1 cellular context compared by ENCODE assay signal in the genomic region with DNA sequence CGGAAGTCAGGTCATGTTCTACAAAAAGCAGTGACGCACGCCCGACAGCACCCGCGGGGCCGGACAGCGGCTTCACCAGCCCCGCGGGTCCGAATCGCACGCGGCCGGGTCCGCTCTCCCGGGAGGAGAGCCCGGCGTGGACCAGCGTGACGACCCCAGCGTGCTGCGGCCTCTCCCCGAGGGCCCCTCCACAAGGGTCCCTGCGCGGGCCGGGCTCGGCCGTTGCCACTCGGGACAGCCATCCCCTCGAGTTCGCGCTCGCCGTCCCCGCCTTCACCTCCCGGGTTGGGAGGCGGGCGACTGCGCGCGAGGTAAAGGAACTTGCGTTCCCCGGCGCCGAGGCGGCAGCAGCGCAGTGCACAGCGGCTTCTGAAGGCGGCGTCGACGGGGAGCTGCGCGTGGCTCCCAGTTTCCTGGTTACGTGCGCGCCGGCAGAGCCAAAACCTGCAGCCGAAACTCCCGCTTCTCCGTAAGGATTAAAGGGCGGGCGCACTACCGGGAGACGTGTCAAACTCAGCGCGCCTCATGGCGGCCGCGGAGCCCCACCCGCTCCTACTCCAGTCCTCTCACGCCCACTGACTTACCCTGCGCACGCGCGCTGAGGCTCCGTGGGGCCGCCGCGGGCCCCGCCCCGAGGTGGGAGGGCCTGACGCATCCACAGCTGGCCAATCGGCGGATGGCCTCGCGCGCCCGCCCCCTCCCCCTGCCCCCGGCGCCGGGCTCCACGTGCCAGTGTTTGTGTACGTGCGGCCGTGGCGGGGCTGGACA.
A peak's percentile ranks its signal among the peaks of the same experiment; 100 is the strongest.
TF ChIP-seq lines count a peak whose summit lies in the region.

No MANE protein-coding gene starts in this region.

TF ChIP-seq in HepG2, 621 proteins besides CTCF, POLR2A, EP300 and RAD21 (continued from another document and continues in another):
- TF ChIP-seq GABPA (IDR thresholded peaks at IDR 0.05; ENCODE audit: low read depth, low read length), result peak; percentile 5; the same call in 1 of the 2 replicates
- no peak; the same call in none of the 2 replicates for TF ChIP-seq GABPA (CRISPR knock-in tag; IDR thresholded peaks at IDR 0.05; ENCODE audit: low read depth)
- TF ChIP-seq NFYB (CRISPR knock-in tag; IDR thresholded peaks at IDR 0.05), result peak; percentile 71
- TF ChIP-seq ZNF674 (CRISPR knock-in tag; IDR thresholded peaks at IDR 0.05; ENCODE audit: low read depth), result peak; percentile 87; the same call in 1 of the 2 replicates
- TF ChIP-seq FOXO1 (CRISPR knock-in tag; IDR thresholded peaks at IDR 0.05), result no peak; the same call in 1 of the 2 replicates
- TF ChIP-seq, protein P1, sequence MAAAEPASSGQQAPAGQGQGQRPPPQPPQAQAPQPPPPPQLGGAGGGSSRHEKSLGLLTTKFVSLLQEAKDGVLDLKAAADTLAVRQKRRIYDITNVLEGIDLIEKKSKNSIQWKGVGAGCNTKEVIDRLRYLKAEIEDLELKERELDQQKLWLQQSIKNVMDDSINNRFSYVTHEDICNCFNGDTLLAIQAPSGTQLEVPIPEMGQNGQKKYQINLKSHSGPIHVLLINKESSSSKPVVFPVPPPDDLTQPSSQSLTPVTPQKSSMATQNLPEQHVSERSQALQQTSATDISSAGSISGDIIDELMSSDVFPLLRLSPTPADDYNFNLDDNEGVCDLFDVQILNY (CRISPR knock-in tag; conservative IDR thresholded peaks at IDR 0.05), result peak; percentile 86
- peak; percentile 85; the same call in 1 of the 2 replicates for TF ChIP-seq ZNF782 (CRISPR knock-in tag; IDR thresholded peaks at IDR 0.05; ENCODE audit: borderline replicate concordance)
- TF ChIP-seq, protein P2, sequence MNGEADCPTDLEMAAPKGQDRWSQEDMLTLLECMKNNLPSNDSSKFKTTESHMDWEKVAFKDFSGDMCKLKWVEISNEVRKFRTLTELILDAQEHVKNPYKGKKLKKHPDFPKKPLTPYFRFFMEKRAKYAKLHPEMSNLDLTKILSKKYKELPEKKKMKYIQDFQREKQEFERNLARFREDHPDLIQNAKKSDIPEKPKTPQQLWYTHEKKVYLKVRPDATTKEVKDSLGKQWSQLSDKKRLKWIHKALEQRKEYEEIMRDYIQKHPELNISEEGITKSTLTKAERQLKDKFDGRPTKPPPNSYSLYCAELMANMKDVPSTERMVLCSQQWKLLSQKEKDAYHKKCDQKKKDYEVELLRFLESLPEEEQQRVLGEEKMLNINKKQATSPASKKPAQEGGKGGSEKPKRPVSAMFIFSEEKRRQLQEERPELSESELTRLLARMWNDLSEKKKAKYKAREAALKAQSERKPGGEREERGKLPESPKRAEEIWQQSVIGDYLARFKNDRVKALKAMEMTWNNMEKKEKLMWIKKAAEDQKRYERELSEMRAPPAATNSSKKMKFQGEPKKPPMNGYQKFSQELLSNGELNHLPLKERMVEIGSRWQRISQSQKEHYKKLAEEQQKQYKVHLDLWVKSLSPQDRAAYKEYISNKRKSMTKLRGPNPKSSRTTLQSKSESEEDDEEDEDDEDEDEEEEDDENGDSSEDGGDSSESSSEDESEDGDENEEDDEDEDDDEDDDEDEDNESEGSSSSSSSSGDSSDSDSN (CRISPR knock-in tag; IDR thresholded peaks at IDR 0.05), result peak; percentile 77
- TF ChIP-seq, protein P3, sequence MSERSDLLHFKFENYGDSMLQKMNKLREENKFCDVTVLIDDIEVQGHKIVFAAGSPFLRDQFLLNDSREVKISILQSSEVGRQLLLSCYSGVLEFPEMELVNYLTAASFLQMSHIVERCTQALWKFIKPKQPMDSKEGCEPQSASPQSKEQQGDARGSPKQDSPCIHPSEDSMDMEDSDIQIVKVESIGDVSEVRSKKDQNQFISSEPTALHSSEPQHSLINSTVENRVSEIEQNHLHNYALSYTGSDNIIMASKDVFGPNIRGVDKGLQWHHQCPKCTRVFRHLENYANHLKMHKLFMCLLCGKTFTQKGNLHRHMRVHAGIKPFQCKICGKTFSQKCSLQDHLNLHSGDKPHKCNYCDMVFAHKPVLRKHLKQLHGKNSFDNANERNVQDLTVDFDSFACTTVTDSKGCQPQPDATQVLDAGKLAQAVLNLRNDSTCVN (CRISPR knock-in tag; IDR thresholded peaks at IDR 0.05; ENCODE audit: borderline replicate concordance), result peak; percentile 79; the same call in 1 of the 2 replicates
- TF ChIP-seq, protein P4, sequence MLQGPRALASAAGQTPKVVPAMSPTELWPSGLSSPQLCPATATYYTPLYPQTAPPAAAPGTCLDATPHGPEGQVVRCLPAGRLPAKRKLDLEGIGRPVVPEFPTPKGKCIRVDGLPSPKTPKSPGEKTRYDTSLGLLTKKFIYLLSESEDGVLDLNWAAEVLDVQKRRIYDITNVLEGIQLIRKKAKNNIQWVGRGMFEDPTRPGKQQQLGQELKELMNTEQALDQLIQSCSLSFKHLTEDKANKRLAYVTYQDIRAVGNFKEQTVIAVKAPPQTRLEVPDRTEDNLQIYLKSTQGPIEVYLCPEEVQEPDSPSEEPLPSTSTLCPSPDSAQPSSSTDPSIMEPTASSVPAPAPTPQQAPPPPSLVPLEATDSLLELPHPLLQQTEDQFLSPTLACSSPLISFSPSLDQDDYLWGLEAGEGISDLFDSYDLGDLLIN (CRISPR knock-in tag; IDR thresholded peaks at IDR 0.05; ENCODE audit: borderline replicate concordance), result no peak; the same call in 1 of the 2 replicates
- TF ChIP-seq, protein P5, sequence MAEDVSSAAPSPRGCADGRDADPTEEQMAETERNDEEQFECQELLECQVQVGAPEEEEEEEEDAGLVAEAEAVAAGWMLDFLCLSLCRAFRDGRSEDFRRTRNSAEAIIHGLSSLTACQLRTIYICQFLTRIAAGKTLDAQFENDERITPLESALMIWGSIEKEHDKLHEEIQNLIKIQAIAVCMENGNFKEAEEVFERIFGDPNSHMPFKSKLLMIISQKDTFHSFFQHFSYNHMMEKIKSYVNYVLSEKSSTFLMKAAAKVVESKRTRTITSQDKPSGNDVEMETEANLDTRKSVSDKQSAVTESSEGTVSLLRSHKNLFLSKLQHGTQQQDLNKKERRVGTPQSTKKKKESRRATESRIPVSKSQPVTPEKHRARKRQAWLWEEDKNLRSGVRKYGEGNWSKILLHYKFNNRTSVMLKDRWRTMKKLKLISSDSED (CRISPR knock-in tag; IDR thresholded peaks at IDR 0.05), result peak; percentile 98
- peak; percentile 81 for TF ChIP-seq CHCHD3 (CRISPR knock-in tag; IDR thresholded peaks at IDR 0.05)
- peak; percentile 76; the same call in 1 of the 2 replicates for TF ChIP-seq ZNF263 (CRISPR knock-in tag; IDR thresholded peaks at IDR 0.05)
- no peak for TF ChIP-seq TAF15 (IDR thresholded peaks at IDR 0.05; ENCODE audit: low read depth, low read length, poor library complexity, severe bottlenecking)
- peak; percentile 86 for TF ChIP-seq ZNF589 (CRISPR knock-in tag; conservative IDR thresholded peaks at IDR 0.05)
- TF ChIP-seq IRX3 (CRISPR knock-in tag; IDR thresholded peaks at IDR 0.05; ENCODE audit: borderline replicate concordance, low read depth), result peak; percentile 95
- peak; percentile 97 for TF ChIP-seq ZNF563 (CRISPR knock-in tag; IDR thresholded peaks at IDR 0.05)
- no peak for TF ChIP-seq DNMT3B (CRISPR knock-in tag; conservative IDR thresholded peaks at IDR 0.05)
- TF ChIP-seq, protein P6, sequence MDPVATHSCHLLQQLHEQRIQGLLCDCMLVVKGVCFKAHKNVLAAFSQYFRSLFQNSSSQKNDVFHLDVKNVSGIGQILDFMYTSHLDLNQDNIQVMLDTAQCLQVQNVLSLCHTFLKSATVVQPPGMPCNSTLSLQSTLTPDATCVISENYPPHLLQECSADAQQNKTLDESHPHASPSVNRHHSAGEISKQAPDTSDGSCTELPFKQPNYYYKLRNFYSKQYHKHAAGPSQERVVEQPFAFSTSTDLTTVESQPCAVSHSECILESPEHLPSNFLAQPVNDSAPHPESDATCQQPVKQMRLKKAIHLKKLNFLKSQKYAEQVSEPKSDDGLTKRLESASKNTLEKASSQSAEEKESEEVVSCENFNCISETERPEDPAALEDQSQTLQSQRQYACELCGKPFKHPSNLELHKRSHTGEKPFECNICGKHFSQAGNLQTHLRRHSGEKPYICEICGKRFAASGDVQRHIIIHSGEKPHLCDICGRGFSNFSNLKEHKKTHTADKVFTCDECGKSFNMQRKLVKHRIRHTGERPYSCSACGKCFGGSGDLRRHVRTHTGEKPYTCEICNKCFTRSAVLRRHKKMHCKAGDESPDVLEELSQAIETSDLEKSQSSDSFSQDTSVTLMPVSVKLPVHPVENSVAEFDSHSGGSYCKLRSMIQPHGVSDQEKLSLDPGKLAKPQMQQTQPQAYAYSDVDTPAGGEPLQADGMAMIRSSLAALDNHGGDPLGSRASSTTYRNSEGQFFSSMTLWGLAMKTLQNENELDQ (CRISPR knock-in tag; IDR thresholded peaks at IDR 0.05; ENCODE audit: borderline replicate concordance), result no peak
- TF ChIP-seq TARDBP (CRISPR knock-in tag; IDR thresholded peaks at IDR 0.05), result peak; percentile 76
- TF ChIP-seq LCORL (IDR thresholded peaks at IDR 0.05), result no peak
- TF ChIP-seq LCORL (CRISPR knock-in tag; IDR thresholded peaks at IDR 0.05), result peak; percentile 94
- TF ChIP-seq SIX1 (CRISPR knock-in tag; IDR thresholded peaks at IDR 0.05; ENCODE audit: borderline replicate concordance), result no peak
- TF ChIP-seq RNF2 (conservative IDR thresholded peaks at IDR 0.05; ENCODE audit: low read depth), result peak; percentile 98
- no peak for TF ChIP-seq ZNF44 (CRISPR knock-in tag; IDR thresholded peaks at IDR 0.05)
- no peak for TF ChIP-seq PCBP2 (optimal IDR thresholded peaks at IDR 0.05; ENCODE audit: low read depth, low read length, poor library complexity, severe bottlenecking)
- TF ChIP-seq PITX1 (CRISPR knock-in tag; IDR thresholded peaks at IDR 0.05), result peak; percentile 98
- peak; percentile 91 for TF ChIP-seq KAT7 (CRISPR knock-in tag; IDR thresholded peaks at IDR 0.05; ENCODE audit: borderline replicate concordance)
- TF ChIP-seq, protein P7, sequence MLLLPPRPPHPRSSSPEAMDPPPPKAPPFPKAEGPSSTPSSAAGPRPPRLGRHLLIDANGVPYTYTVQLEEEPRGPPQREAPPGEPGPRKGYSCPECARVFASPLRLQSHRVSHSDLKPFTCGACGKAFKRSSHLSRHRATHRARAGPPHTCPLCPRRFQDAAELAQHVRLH (CRISPR knock-in tag; IDR thresholded peaks at IDR 0.05; ENCODE audit: borderline replicate concordance, low read depth), result peak; percentile 88; the same call in 1 of the 2 replicates
- no peak for TF ChIP-seq EZH2 (conservative IDR thresholded peaks at IDR 0.05; ENCODE audit: low read depth, low read length)
- no peak; the same call in 1 of the 2 replicates for TF ChIP-seq ZNF550 (CRISPR knock-in tag; IDR thresholded peaks at IDR 0.05; ENCODE audit: borderline replicate concordance)
- TF ChIP-seq, protein P8, sequence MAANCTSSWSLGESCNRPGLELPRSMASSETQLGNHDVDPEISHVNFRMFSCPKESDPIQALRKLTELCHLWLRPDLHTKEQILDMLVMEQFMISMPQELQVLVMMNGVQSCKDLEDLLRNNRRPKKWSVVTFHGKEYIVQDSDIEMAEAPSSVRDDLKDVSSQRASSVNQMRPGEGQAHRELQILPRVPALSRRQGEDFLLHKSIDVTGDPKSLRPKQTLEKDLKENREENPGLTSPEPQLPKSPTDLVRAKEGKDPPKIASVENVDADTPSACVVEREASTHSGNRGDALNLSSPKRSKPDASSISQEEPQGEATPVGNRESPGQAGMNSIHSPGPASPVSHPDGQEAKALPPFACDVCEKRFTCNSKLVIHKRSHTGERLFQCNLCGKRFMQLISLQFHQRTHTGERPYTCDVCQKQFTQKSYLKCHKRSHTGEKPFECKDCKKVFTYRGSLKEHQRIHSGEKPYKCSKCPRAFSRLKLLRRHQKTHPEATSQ (CRISPR knock-in tag; IDR thresholded peaks at IDR 0.05; ENCODE audit: borderline replicate concordance), result peak; percentile 98
- TF ChIP-seq ZNF274 (CRISPR knock-in tag; IDR thresholded peaks at IDR 0.05), result peak; percentile 98
- peak; percentile 77; the same call in 1 of the 2 replicates for TF ChIP-seq SP140L (CRISPR knock-in tag; IDR thresholded peaks at IDR 0.05; ENCODE audit: borderline replicate concordance)
- TF ChIP-seq, protein P9, sequence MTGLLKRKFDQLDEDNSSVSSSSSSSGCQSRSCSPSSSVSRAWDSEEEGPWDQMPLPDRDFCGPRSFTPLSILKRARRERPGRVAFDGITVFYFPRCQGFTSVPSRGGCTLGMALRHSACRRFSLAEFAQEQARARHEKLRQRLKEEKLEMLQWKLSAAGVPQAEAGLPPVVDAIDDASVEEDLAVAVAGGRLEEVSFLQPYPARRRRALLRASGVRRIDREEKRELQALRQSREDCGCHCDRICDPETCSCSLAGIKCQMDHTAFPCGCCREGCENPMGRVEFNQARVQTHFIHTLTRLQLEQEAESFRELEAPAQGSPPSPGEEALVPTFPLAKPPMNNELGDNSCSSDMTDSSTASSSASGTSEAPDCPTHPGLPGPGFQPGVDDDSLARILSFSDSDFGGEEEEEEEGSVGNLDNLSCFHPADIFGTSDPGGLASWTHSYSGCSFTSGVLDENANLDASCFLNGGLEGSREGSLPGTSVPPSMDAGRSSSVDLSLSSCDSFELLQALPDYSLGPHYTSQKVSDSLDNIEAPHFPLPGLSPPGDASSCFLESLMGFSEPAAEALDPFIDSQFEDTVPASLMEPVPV (CRISPR knock-in tag; IDR thresholded peaks at IDR 0.05), result peak; percentile 98
- no peak for TF ChIP-seq GTF3A (CRISPR knock-in tag; conservative IDR thresholded peaks at IDR 0.05)
- TF ChIP-seq ETV5 (CRISPR knock-in tag; IDR thresholded peaks at IDR 0.05; ENCODE audit: borderline replicate concordance), result peak; percentile 70
- 0 out of 2 replicates have a peak, but pooled peaks have one; percentile 63 for TF ChIP-seq ZFAT (CRISPR knock-in tag; conservative IDR thresholded peaks at IDR 0.05)
- peak; percentile 94 for TF ChIP-seq ZSCAN31 (CRISPR knock-in tag; IDR thresholded peaks at IDR 0.05; ENCODE audit: low read depth)
- no peak for TF ChIP-seq CBX2 (IDR thresholded peaks at IDR 0.05; ENCODE audit: low read depth, low read length)
- no peak; the same call in 1 of the 2 replicates for TF ChIP-seq CBX2 (CRISPR knock-in tag; IDR thresholded peaks at IDR 0.05; ENCODE audit: low read depth)
- TF ChIP-seq, protein P10, sequence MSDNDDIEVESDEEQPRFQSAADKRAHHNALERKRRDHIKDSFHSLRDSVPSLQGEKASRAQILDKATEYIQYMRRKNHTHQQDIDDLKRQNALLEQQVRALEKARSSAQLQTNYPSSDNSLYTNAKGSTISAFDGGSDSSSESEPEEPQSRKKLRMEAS (IDR thresholded peaks at IDR 0.05), result peak; percentile 100
- TF ChIP-seq SRY (CRISPR knock-in tag; IDR thresholded peaks at IDR 0.05), result peak; percentile 98
- TF ChIP-seq, protein P11, sequence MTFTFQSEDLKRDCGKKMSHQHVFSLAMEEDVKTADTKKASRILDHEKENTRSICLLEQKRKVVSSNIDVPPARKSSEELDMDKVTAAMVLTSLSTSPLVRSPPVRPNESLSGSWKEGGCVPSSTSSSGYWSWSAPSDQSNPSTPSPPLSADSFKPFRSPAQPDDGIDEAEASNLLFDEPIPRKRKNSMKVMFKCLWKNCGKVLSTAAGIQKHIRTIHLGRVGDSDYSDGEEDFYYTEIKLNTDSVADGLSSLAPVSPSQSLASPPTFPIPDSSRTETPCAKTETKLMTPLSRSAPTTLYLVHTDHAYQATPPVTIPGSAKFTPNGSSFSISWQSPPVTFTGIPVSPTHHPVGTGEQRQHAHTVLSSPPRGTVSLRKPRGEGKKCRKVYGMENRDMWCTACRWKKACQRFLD (CRISPR knock-in tag; IDR thresholded peaks at IDR 0.05; ENCODE audit: borderline replicate concordance), result peak; percentile 98
- no peak for TF ChIP-seq ZNF570 (CRISPR knock-in tag; IDR thresholded peaks at IDR 0.05; ENCODE audit: borderline replicate concordance)
- TF ChIP-seq TP53 (CRISPR knock-in tag; conservative IDR thresholded peaks at IDR 0.05), result peak; percentile 85; the same call in 1 of the 2 replicates
- TF ChIP-seq ZNF616 (CRISPR knock-in tag; IDR thresholded peaks at IDR 0.05; ENCODE audit: low read depth), result peak; percentile 91
- no peak for TF ChIP-seq TRIM24 (CRISPR knock-in tag; IDR thresholded peaks at IDR 0.05)
- peak; percentile 86 for TF ChIP-seq KLF12 (CRISPR knock-in tag; IDR thresholded peaks at IDR 0.05; ENCODE audit: borderline replicate concordance)
- TF ChIP-seq HNRNPL (IDR thresholded peaks at IDR 0.05; ENCODE audit: low read depth, low read length), result no peak
